In genomic region chr1:232851532-232851931, GRCh38 we compare ENCODE assay signal across 10 cellular contexts. TPM values are rescaled to one million over a fixed set of nuclear protein-coding genes. Genes with fewer than 3 reads are reported as not detected.
"Had no signal": no experiment of that assay in that cellular context is flagged by ENCODE, and none has a peak within 500 bp of the region (broad histone marks: within the 10 kb centered on the region; RNA-seq: fewer than 3 reads in every experiment).

No MANE protein-coding gene starts in this region.

- FAIRE-seq: HepG2 had no signal

- H3K4me1 ChIP-seq: HAP-1 had no signal

- H3K4me3 ChIP-seq: GM23248, HAP-1 had no signal

- H3K9ac ChIP-seq: GM23248 had no signal

- ATAC-seq: HCT116, HepG2 had no signal

- DNase-seq: GM23248, GOT3, H7, HFFc6, KBM-7 had no signal

- H2AFZ ChIP-seq: GM23248 had no signal

- H3K27ac ChIP-seq: GM23248, HL-60 had no signal

- H3K9me3 ChIP-seq: HAP-1 had no signal

- H3K36me3 ChIP-seq: HAP-1 had no signal

RNA-seq across cellular contexts. Expression of gene MAP10, which starts 46.3 kb away (rescaled TPM):
- total RNA-seq: HepG2, HT1080 had no signal
- polyA plus RNA-seq: HepG2 had no signal
